Comparison of ENCODE assay signal across 1 cellular context in the genomic region with DNA sequence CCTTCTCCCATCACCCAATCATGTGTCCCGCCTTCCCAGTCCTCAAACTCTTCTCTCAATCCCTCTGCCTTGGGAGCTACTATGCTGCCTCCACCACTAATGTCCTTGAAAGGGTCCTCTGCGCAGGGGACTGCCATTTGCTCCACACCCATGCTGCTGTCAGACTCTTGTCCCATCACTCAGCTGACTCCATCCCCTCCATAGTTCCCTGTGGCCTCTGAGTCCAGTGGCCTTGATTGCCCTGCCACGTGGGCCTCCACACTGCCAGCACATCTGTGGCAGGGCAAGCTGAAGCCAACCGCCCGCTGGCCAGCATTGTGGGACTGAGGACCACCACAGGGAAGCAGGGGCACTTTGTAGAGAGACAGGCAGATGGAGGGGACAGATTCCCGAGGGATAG.
TF ChIP-seq lines count a peak whose summit lies in the region.

No MANE protein-coding gene starts in this region.

TF ChIP-seq in H1, 55 proteins besides CTCF, POLR2A, EP300 and RAD21:
- TF ChIP-seq TCF12 (IDR thresholded peaks at IDR 0.05; ENCODE audit: low read depth, low read length) (no peak), YY1 (IDR thresholded peaks at IDR 0.05; ENCODE audit: low read depth, low read length) (no peak), SUZ12 (IDR thresholded peaks at IDR 0.05; ENCODE audit: low read length) (no peak), MAFK (IDR thresholded peaks at IDR 0.05; ENCODE audit: low read depth, low read length) (no peak), SP4 (IDR thresholded peaks at IDR 0.05; ENCODE audit: low read length) (no peak), CHD1 (IDR thresholded peaks at IDR 0.05; ENCODE audit: low read depth, low read length) (no peak), POU5F1 (IDR thresholded peaks at IDR 0.05; ENCODE audit: low read depth, low read length) (no peak), CEBPB (IDR thresholded peaks at IDR 0.05; ENCODE audit: low read depth, low read length) (no peak), CHD2 (IDR thresholded peaks at IDR 0.05; ENCODE audit: low read length) (no peak), CTBP2 (IDR thresholded peaks at IDR 0.05; ENCODE audit: borderline replicate concordance, insufficient read depth, insufficient read length, low read length) (no peak), PHF8 (conservative IDR thresholded peaks at IDR 0.05; ENCODE audit: low read depth, low read length) (no peak), TAF7 (optimal IDR thresholded peaks at IDR 0.05; ENCODE audit: borderline replicate concordance, low read depth, low read length) (no peak), RNF2 (IDR thresholded peaks at IDR 0.05; ENCODE audit: borderline replicate concordance, low read depth, low read length, missing control alignments, poor library complexity, severe bottlenecking) (no peak), RFX5 (IDR thresholded peaks at IDR 0.05; ENCODE audit: borderline replicate concordance, low read depth, low read length) (no peak), NRF1 (IDR thresholded peaks at IDR 0.05; ENCODE audit: low read depth, low read length) (no peak), ASH2L (IDR thresholded peaks at IDR 0.05; ENCODE audit: low read length) (no peak), RBBP5 (IDR thresholded peaks at IDR 0.05; ENCODE audit: borderline replicate concordance, low read depth, low read length) (no peak), FOSL1 (IDR thresholded peaks at IDR 0.05; ENCODE audit: insufficient read depth, low read depth, low read length) (no peak)
- TF ChIP-seq, protein P1, sequence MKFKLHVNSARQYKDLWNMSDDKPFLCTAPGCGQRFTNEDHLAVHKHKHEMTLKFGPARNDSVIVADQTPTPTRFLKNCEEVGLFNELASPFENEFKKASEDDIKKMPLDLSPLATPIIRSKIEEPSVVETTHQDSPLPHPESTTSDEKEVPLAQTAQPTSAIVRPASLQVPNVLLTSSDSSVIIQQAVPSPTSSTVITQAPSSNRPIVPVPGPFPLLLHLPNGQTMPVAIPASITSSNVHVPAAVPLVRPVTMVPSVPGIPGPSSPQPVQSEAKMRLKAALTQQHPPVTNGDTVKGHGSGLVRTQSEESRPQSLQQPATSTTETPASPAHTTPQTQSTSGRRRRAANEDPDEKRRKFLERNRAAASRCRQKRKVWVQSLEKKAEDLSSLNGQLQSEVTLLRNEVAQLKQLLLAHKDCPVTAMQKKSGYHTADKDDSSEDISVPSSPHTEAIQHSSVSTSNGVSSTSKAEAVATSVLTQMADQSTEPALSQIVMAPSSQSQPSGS (IDR thresholded peaks at IDR 0.05; ENCODE audit: low read length) = no peak
